1 cellular context compared by ENCODE assay signal in the genomic region with DNA sequence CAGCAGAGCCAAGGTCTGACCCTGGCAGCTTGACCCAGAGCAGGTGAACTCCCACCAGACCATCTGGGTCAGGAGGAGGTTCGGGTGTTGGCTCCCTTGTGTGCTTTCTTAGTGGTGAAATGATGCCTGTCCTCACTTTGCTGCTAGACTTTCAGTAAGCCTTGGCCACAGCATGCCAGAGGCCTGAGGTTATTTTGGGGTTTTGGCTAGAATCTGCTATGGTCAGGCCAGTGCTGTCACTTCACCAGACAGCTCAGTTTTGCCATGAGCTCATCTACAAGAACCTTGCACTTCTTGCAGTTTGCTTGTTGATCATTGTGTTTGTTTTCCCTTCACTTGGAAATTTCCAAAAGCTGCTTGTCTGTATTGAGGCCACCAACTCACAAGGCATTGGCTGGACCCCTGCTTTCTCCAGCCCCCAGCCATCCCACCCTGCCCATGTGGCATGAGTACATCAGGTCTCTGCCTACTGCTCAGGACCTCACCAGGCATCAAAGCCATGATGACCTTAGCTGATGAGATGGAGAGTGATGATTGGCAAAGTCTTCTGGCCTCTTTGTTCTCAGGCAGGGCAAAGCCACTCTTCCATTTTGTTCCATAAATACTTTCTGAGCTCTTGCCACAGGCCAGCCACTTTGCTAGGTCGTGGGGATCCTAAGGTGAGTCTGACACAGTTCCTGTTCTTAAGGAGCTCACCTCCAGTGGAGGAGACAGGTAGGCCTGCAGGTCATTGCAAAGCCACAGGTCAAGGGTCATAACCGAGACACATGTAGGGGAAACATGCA.
TF ChIP-seq lines count a peak whose summit lies in the region.

No MANE protein-coding gene starts in this region.

TF ChIP-seq in HepG2, 621 proteins besides CTCF, POLR2A, EP300 and RAD21 (continued from another document):
- TF ChIP-seq, protein P1, sequence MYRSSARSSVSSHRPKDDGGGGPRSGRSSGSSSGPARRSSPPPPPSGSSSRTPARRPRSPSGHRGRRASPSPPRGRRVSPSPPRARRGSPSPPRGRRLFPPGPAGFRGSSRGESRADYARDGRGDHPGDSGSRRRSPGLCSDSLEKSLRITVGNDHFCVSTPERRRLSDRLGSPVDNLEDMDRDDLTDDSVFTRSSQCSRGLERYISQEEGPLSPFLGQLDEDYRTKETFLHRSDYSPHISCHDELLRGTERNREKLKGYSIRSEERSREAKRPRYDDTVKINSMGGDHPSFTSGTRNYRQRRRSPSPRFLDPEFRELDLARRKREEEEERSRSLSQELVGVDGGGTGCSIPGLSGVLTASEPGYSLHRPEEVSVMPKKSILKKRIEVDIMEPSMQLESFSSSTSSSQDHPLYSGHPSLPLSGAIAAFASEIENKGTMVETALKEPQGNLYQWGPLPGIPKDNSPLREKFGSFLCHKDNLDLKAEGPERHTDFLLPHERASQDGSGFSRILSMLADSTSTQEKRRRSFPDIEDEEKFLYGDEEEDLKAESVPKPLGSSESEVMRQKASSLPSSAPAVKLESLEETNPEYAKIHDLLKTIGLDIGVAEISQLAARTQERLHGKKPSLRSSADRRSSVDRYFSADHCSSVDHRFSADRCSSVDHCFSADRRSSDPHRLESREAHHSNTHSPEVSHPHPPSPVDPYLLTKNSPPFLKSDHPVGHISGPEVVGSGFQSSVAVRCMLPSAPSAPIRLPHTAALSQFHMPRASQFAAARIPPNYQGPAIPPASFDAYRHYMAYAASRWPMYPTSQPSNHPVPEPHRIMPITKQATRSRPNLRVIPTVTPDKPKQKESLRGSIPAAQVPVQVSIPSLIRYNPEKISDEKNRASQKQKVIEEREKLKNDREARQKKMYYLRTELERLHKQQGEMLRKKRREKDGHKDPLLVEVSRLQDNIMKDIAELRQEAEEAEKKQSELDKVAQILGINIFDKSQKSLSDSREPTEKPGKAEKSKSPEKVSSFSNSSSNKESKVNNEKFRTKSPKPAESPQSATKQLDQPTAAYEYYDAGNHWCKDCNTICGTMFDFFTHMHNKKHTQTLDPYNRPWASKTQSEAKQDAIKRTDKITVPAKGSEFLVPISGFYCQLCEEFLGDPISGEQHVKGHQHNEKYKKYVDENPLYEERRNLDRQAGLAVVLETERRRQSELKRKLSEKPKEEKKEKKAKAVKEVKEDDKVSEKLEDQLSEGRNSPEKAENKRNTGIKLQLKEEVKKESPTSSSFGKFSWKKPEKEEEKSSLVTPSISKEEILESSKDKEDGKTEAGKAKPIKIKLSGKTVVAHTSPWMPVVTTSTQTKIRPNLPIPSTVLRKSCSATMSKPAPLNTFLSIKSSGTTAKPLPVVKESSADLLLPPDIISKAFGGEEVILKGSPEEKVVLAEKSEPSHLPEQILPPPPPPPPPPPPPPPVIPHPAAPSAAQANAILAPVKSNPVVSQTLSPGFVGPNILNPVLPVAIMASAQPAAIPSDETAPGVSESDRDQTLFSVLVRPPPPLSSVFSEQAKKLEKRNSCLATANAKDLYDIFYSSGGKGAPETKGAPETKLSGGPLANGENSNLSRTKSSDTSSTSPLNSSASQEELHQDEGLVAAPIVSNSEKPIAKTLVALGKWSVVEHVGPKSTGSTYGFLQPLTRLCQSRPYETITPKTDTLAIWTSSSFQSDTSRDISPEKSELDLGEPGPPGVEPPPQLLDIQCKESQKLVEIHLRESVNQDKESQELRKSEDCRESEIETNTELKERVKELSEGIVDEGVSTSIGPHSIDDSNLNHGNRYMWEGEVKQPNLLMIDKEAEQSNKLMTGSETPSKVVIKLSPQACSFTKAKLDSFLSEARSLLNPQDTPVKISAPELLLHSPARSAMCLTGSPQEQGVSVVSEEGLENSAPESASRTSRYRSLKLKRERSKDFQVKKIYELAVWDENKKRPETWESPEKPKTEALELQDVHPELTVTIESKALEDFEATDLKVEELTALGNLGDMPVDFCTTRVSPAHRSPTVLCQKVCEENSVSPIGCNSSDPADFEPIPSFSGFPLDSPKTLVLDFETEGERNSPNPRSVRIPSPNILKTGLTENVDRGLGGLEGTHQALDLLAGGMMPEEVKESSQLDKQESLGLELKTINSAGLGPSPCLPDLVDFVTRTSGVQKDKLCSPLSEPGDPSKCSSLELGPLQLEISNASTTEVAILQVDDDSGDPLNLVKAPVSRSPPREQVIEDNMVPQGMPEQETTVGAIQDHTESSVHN (CRISPR knock-in tag; IDR thresholded peaks at IDR 0.05): no peak
